22 cellular contexts compared by ENCODE assay signal in the genomic region with DNA sequence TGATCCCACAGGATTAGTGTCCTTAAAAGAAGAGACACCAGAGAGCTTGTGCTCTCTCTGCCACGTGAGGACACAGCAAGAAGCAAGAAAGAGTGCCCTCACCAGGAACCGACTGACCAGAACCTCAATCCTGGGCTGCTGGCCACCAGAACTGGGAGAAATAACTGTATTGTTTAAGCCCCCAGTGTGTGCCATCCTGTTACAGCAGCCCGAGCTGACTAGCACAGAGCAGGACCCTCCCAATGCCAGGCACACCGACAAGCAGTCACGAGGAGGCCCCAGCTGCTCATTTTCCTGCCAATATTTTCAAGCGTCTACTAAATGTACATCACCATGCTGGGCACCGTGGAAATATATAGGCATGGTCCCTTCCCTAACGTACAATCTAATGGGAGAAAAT. TPM values are rescaled to one million over a fixed set of nuclear protein-coding genes. Genes with fewer than 3 reads are reported as not detected.
"Had no signal": no experiment of that assay in that cellular context is flagged by ENCODE, and none has a peak within 500 bp of the region (broad histone marks: within the 10 kb centered on the region; RNA-seq: fewer than 3 reads in every experiment).

No MANE protein-coding gene starts in this region.

- H3K9me3 ChIP-seq: heart left ventricle, neutrophil, right atrium auricular region, SJCRH30 had no signal

- DNase-seq: activated CD4-positive, alpha-beta T cell treated with anti-CD3 and anti-CD28 coated beads, Interleukin-2, amount 10 ng/mL, durations not matched to agents 24 days and 14 days; activated CD8-positive, alpha-beta memory T cell treated with anti-CD3 and anti-CD28 coated beads for 24 hours; activated gamma-delta T cell treated with Interleukin-2 at 50 U/mL for 16 hours; cortex of kidney; effector memory CD4-positive, alpha-beta T cell; foreskin melanocyte; heart left ventricle; islet precursor cell; naive thymus-derived CD8-positive, alpha-beta T cell; SJCRH30; stimulated activated CD4-positive, alpha-beta T cell treated with anti-CD3 and anti-CD28 coated beads, Interleukin-15, amount 100 ng/mL, for 24 hours; stimulated activated CD4-positive, alpha-beta T cell treated with anti-CD3 and anti-CD28 coated beads, Interleukin-4, amount 100 ng/mL, for 1 hour; stimulated activated naive CD4-positive, alpha-beta T cell; trophoblast cell had no signal

- H3K27me3 ChIP-seq: cardiac muscle cell, right atrium auricular region, SJCRH30 had no signal

- H3K36me3 ChIP-seq: cardiac muscle cell, heart left ventricle, neutrophil, right atrium auricular region, SJCRH30 had no signal

- H3K27ac ChIP-seq: cardiac muscle cell, heart left ventricle, neutrophil, right atrium auricular region, SJCRH30, skin epidermis had no signal

- H3K4me1 ChIP-seq: right atrium auricular region, SJCRH30 had no signal

- ATAC-seq: heart left ventricle; left lobe of liver; naive thymus-derived CD8-positive, alpha-beta T cell; WTC11 had no signal

- H3K4me3 ChIP-seq: cardiac muscle cell, heart left ventricle, right atrium auricular region, SJCRH30, skin epidermis had no signal

RNA-seq across cellular contexts. Expression of gene FAM178B, which starts 17.1 kb away (rescaled TPM):
- total RNA-seq: activated CD4-positive, alpha-beta T cell treated with anti-CD3 and anti-CD28 coated beads, Interleukin-2, amount 10 ng/mL, durations not matched to agents 24 days and 14 days; fibroblast of lung; right atrium auricular region had no signal
- polyA plus RNA-seq: fibroblast of lung, mammary epithelial cell had no signal
